ENCODE assay signal across 12 cellular contexts in the genomic region with DNA sequence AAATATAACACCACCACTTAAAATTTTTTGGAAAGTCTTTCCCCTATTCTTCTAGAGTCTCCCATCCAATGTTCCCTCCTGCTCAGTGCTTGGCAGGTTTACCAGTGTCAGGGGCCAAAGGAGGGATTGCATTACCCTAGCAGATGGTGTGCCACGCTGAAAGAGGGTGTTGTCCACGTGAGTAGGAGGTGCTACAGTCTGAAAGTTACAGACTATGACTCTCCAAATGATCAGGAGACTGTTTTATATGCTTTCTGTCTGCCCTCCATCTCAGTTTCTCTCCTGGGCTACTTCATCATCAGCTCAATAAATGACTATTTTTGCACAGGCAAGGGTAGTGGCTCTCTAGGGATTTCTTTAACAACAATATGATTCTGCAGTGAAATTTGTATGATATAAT. TPM values are rescaled to one million over a fixed set of nuclear protein-coding genes. Genes with fewer than 3 reads are reported as not detected.
A peak's percentile ranks its signal among the peaks of the same experiment; 100 is the strongest.
DNase-seq lines count a peak whose midpoint lies in the region; ATAC-seq and TF ChIP-seq lines count a peak whose summit lies in the region.
"Had no signal": no experiment of that assay in that cellular context is flagged by ENCODE, and none has a peak within 500 bp of the region (broad histone marks: within the 10 kb centered on the region; RNA-seq: fewer than 3 reads in every experiment).

No MANE protein-coding gene starts in this region.

- no peaks in the 10 kb centered on the region for H3K9me2 ChIP-seq in Karpas-422 (replicated peaks; ENCODE audit: insufficient read depth, low read length)

- peak overlapping the region; percentile 9; the same call in 1 of the 2 replicates for H3K27ac ChIP-seq in Karpas-422 (ENCODE audit: low read length)
- H3K27ac ChIP-seq in foreskin keratinocyte, result peak overlapping the region; percentile 20
- H3K27ac ChIP-seq: neutrophil, thyroid gland had no signal

- H3K4me1 ChIP-seq in Karpas-422 (ENCODE audit: low read length) (peaks cover 13% of the 10 kb centered on the region), foreskin keratinocyte (peaks cover 13% of the 10 kb centered on the region)
- H3K4me1 ChIP-seq: thyroid gland had no signal

- peak overlapping the region; percentile 69 for H3K27ac Mint-ChIP-seq in stimulated activated memory B cell treated with anti-CD40 and anti-IgM and Interleukin-4, amounts not matched to agents 10 μg/mL and 1 μg/mL and 100 μg/mL, for 72 hours

- 0 out of 2 replicates have a peak, but pooled peaks cover 3% of the 10 kb centered on the region for H4K20me1 ChIP-seq in Karpas-422 (ENCODE audit: insufficient read depth, low read depth, low read length)

- no peak overlapping the region for H3K4me3 ChIP-seq in Karpas-422 (ENCODE audit: low read length)
- H3K4me3 ChIP-seq: thyroid gland had no signal

- no peak overlapping the region for H3K4me3 Mint-ChIP-seq in stimulated activated memory B cell treated with anti-CD40 and anti-IgM and Interleukin-4, amounts not matched to agents 10 μg/mL and 1 μg/mL and 100 μg/mL, for 72 hours
- H3K4me3 Mint-ChIP-seq: activated CD4-positive, alpha-beta T cell treated with anti-CD3 and anti-CD28 coated beads, Interleukin-2, amount 10 ng/mL, durations not matched to agents 24 days and 14 days had no signal

- peak; percentile 50 for ATAC-seq in SK-N-SH treated with all-trans-retinoic acid at 6 μM for 48 hours
- ATAC-seq in foreskin keratinocyte, result peak; percentile 28
- ATAC-seq in stimulated activated memory B cell treated with anti-CD40 and anti-IgM and Interleukin-4, amounts not matched to agents 10 μg/mL and 1 μg/mL and 100 μg/mL, for 72 hours, result no peak
- no peak for ATAC-seq in HG02970 (IDR thresholded peaks at IDR 0.05; ENCODE audit: low FRiP score, unreplicated experiment)
- ATAC-seq in GM18873 (IDR thresholded peaks at IDR 0.05; ENCODE audit: low FRiP score, unreplicated experiment), result no peak
- no peak for ATAC-seq in activated CD4-positive, CD25-positive, alpha-beta regulatory T cell treated with anti-CD3 and anti-CD28 coated beads, Interleukin-2, amount 50 U/mL, for 24 hours

- peaks cover 28% of the 10 kb centered on the region for H3K4me1 Mint-ChIP-seq in stimulated activated memory B cell treated with anti-CD40 and anti-IgM and Interleukin-4, amounts not matched to agents 10 μg/mL and 1 μg/mL and 100 μg/mL, for 72 hours

- H3K36me3 Mint-ChIP-seq in stimulated activated memory B cell treated with anti-CD40 and anti-IgM and Interleukin-4, amounts not matched to agents 10 μg/mL and 1 μg/mL and 100 μg/mL, for 72 hours, result peaks cover 63% of the 10 kb centered on the region

- H3K9me3 Mint-ChIP-seq in stimulated activated memory B cell treated with anti-CD40 and anti-IgM and Interleukin-4, amounts not matched to agents 10 μg/mL and 1 μg/mL and 100 μg/mL, for 72 hours, result no peaks in the 10 kb centered on the region
- H3K9me3 Mint-ChIP-seq: activated CD4-positive, alpha-beta T cell treated with anti-CD3 and anti-CD28 coated beads, Interleukin-2, amount 10 ng/mL, durations not matched to agents 24 days and 14 days had no signal

- no peak for TF ChIP-seq CTCF in foreskin keratinocyte (conservative IDR thresholded peaks at IDR 0.05)

- peaks cover 9% of the 10 kb centered on the region for H3K79me2 ChIP-seq in Karpas-422 (ENCODE audit: low read length)

- no peaks in the 10 kb centered on the region for H3K9me3 ChIP-seq in Karpas-422 (ENCODE audit: low read length)
- H3K9me3 ChIP-seq: neutrophil, thyroid gland had no signal

- no peaks in the 10 kb centered on the region for H3K27me3 ChIP-seq in Karpas-422 (ENCODE audit: low read length)
- H3K27me3 ChIP-seq in foreskin keratinocyte, result no peaks in the 10 kb centered on the region
- H3K27me3 ChIP-seq: neutrophil, thyroid gland had no signal

- H3K9ac ChIP-seq in Karpas-422 (ENCODE audit: low read length), result no peak overlapping the region

- peaks cover 17% of the 10 kb centered on the region; the same call in 1 of the 2 replicates for H3K36me3 ChIP-seq in Karpas-422 (ENCODE audit: insufficient read depth, low read length)

- H2AFZ ChIP-seq in Karpas-422 (ENCODE audit: low read length), result no peak overlapping the region

- no peak overlapping the region for H3K4me2 ChIP-seq in Karpas-422 (ENCODE audit: low read depth, low read length, poor library complexity, severe bottlenecking)

- no peak for DNase-seq in Karpas-422
- DNase-seq in foreskin keratinocyte, result no peak
- no peak for DNase-seq in OCI-M1 (lab: John Stamatoyannopoulos, UW)
- DNase-seq: activated CD4-positive, alpha-beta T cell treated with anti-CD3 and anti-CD28 coated beads, Interleukin-2, amount 10 ng/mL, durations not matched to agents 24 days and 14 days; NCI-H1436; thyroid gland had no signal

- no peaks in the 10 kb centered on the region for H3K27me3 Mint-ChIP-seq in stimulated activated memory B cell treated with anti-CD40 and anti-IgM and Interleukin-4, amounts not matched to agents 10 μg/mL and 1 μg/mL and 100 μg/mL, for 72 hours
- H3K27me3 Mint-ChIP-seq: activated CD4-positive, alpha-beta T cell treated with anti-CD3 and anti-CD28 coated beads, Interleukin-2, amount 10 ng/mL, durations not matched to agents 24 days and 14 days had no signal

TF ChIP-seq in SK-N-SH treated with all-trans-retinoic acid at 6 μM for 48 hours, 23 proteins besides CTCF, POLR2A, EP300 and RAD21:
- no peak for TF ChIP-seq RARB (CRISPR knock-in tag; IDR thresholded peaks at IDR 0.05)
- no peak for TF ChIP-seq ZFP3 (CRISPR knock-in tag; IDR thresholded peaks at IDR 0.05)
- TF ChIP-seq TCF4 (CRISPR knock-in tag; IDR thresholded peaks at IDR 0.05; ENCODE audit: borderline replicate concordance), result no peak

RNA-seq across cellular contexts. Expression of a gene that starts 31.3 kb away (rescaled TPM):
- total RNA-seq in Karpas-422 (2014; rRNA removed; shearing (Covaris generic); ENCODE audit: low replicate concordance), result not detected in 2 replicates
- not detected in 2 replicates for total RNA-seq in foreskin keratinocyte
- polyA plus RNA-seq in foreskin keratinocyte, result not detected in 2 replicates
- total RNA-seq: activated CD4-positive, alpha-beta T cell treated with anti-CD3 and anti-CD28 coated beads, Interleukin-2, amount 10 ng/mL, durations not matched to agents 24 days and 14 days had no signal

RNA-seq across cellular contexts. Expression of a gene that starts 58.2 kb away (rescaled TPM):
- 47.8 and 72.0 TPM in 2 replicates for total RNA-seq in Karpas-422 (2014; rRNA removed; shearing (Covaris generic); ENCODE audit: low replicate concordance)
- 76.9 and 82.5 TPM in 2 replicates for total RNA-seq in foreskin keratinocyte
- polyA plus RNA-seq in foreskin keratinocyte, result 47.9 and 58.2 TPM in 2 replicates

Comparison
In these comparisons a context has a peak if more than half of its experiments do, and no peak if none do; other contexts are left out.
1. ATAC-seq: peak in SK-N-SH treated with all-trans-retinoic acid at 6 μM for 48 hours (single experiment) and foreskin keratinocyte (single experiment); none in stimulated activated memory B cell treated with anti-CD40 and anti-IgM and Interleukin-4, amounts not matched to agents 10 μg/mL and 1 μg/mL and 100 μg/mL, for 72 hours (single experiment), HG02970 (single experiment), GM18873 (single experiment) and activated CD4-positive, CD25-positive, alpha-beta regulatory T cell treated with anti-CD3 and anti-CD28 coated beads, Interleukin-2, amount 50 U/mL, for 24 hours (0 of 2).